Comparison of ENCODE assay signal across 1 cellular context in the genomic region with DNA sequence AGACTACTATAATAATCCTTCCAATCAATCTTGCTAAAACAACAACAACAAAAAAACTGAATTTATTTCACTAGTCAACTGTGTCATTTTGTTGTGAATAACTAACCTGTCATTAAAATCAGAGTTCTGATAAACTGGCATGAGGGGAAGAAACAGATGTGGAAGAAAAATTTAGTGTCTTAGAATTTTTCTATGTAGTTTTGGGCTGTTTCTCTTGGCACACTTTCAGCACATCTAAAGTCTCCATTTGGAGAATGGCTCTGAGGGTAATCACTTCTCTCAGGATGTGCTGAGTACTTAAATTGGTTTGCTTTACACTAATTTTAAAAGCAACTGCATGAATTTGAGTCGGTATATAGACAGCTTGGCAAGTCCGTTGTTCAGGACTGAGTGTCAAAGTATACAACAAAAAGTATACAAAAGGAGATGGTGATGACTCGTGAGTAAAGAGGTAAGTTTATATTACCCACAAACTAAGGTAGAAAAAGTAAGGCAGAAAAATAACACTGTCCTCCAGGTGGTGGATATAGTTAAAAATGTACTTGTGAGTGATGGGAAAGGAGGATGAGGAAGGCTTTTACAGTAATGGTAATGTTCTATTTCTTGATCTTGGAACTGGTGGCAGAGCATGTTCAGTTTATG.
TF ChIP-seq lines count a peak whose summit lies in the region.

No MANE protein-coding gene starts in this region.

TF ChIP-seq in HEK293, 187 proteins besides CTCF, POLR2A, EP300 and RAD21 (continued from another document):
- TF ChIP-seq ZNF202 (tag by site-specific recombination; IDR thresholded peaks at IDR 0.05; ENCODE audit: borderline replicate concordance) (no peak), RBAK (tag by site-specific recombination; IDR thresholded peaks at IDR 0.05) (no peak), ZNF488 (tag by site-specific recombination; IDR thresholded peaks at IDR 0.05) (no peak), EGR2 (tag by site-specific recombination; IDR thresholded peaks at IDR 0.05; ENCODE audit: low read depth) (no peak)
- TF ChIP-seq, protein P1, sequence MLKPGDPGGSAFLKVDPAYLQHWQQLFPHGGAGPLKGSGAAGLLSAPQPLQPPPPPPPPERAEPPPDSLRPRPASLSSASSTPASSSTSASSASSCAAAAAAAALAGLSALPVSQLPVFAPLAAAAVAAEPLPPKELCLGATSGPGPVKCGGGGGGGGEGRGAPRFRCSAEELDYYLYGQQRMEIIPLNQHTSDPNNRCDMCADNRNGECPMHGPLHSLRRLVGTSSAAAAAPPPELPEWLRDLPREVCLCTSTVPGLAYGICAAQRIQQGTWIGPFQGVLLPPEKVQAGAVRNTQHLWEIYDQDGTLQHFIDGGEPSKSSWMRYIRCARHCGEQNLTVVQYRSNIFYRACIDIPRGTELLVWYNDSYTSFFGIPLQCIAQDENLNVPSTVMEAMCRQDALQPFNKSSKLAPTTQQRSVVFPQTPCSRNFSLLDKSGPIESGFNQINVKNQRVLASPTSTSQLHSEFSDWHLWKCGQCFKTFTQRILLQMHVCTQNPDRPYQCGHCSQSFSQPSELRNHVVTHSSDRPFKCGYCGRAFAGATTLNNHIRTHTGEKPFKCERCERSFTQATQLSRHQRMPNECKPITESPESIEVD (tag by site-specific recombination; IDR thresholded peaks at IDR 0.05), result peak; percentile 57
TF ChIP-seq in HEK293: peak in this region for 1.
